19 cellular contexts compared by ENCODE assay signal in the genomic region with DNA sequence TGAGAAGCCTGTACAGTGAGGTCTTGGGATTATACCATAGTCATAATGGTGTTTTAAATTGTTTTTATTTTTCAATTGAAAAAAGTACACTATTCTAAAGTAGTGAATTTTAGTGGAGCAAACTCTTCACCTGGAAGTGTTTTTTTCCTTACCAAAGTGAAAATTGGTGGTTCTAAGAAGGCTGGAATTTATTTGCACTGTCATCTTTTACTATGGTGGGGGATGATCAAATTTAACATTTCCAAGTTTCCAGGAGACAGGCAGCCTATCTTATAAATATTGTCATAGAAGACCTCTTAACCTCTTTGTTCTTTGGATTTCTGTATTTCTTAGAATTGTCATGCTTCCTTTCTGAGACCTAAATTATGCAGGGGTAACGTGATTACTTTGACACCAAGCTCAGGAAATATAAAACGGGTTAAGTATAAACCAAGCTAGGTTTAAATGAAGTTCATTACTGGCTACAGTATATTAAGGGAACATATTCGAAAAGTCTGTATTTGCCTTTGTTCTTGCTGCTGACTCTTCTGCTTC. TPM values are rescaled to one million over a fixed set of nuclear protein-coding genes. Genes with fewer than 3 reads are reported as not detected.
DNase-seq lines count a peak whose midpoint lies in the region; ATAC-seq and TF ChIP-seq lines count a peak whose summit lies in the region.
"Had no signal": no experiment of that assay in that cellular context is flagged by ENCODE, and none has a peak within 500 bp of the region (broad histone marks: within the 10 kb centered on the region; RNA-seq: fewer than 3 reads in every experiment).

No MANE protein-coding gene starts in this region.

- POLR2A ChIA-PET in CD8-positive, alpha-beta memory T cell (lab: Charles Lee), result no interaction called here

- peaks cover 11% of the 10 kb centered on the region for H3K36me3 ChIP-seq in CD8-positive, alpha-beta memory T cell (ENCODE audit: insufficient read depth, low read length)

- H3K27ac Mint-ChIP-seq in activated CD8-positive, alpha-beta memory T cell treated with anti-CD3 and anti-CD28 coated beads, Interleukin-2, amount 10 ng/mL, durations not matched to agents 7 days and 5 days, result no peak overlapping the region
- H3K27ac Mint-ChIP-seq in CD8-positive, alpha-beta memory T cell, result peak overlapping the region in 4 of 8 donors; percentile 7 to 30 (median 14)
- peak overlapping the region; percentile 93 for H3K27ac Mint-ChIP-seq in activated naive CD8-positive, alpha-beta T cell
- H3K27ac Mint-ChIP-seq in osteocyte (ENCODE audit: unreplicated experiment), result peak overlapping the region; percentile 24
- H3K27ac Mint-ChIP-seq: type B pancreatic cell had no signal

- no peak for DNase-seq in activated CD8-positive, alpha-beta memory T cell treated with anti-CD3 and anti-CD28 coated beads, Interleukin-2, amount 10 ng/mL, durations not matched to agents 7 days and 5 days
- DNase-seq in activated CD8-positive, alpha-beta memory T cell treated with anti-CD3 and anti-CD28 coated beads, Interleukin-2, amount 50 U/mL, for 48 hours, result no peak
- DNase-seq in CD8-positive, alpha-beta memory T cell, result peak in 1 of 5 donors; percentile 37
- DNase-seq in osteocyte (ENCODE audit: extremely low spot score, unreplicated experiment), result no peak
- no peak for DNase-seq in stimulated activated CD4-positive, alpha-beta T cell treated with anti-CD3 and anti-CD28 coated beads, Interleukin-12 subunit alpha, Interleukin-12 subunit beta, amount 100 ng/mL, for 4 hours
- DNase-seq: Caco-2; dorsolateral prefrontal cortex; EL; NCI-H1436; stimulated activated CD4-positive, alpha-beta T cell treated with anti-CD3 and anti-CD28 coated beads, Interleukin-15, amount 100 ng/mL, for 24 hours; stimulated activated naive CD4-positive, alpha-beta T cell treated with Interleukin-2 at 50 U/mL for 16 hours had no signal

- H3K4me3 Mint-ChIP-seq in activated CD8-positive, alpha-beta memory T cell treated with anti-CD3 and anti-CD28 coated beads, Interleukin-2, amount 10 ng/mL, durations not matched to agents 7 days and 5 days, result no peak overlapping the region
- H3K4me3 Mint-ChIP-seq in CD8-positive, alpha-beta memory T cell, result peak overlapping the region in 4 of 7 donors; percentile 3 to 24 (median 11)
- H3K4me3 Mint-ChIP-seq in activated naive CD8-positive, alpha-beta T cell, result peak overlapping the region; percentile 64
- H3K4me3 Mint-ChIP-seq in osteocyte (ENCODE audit: unreplicated experiment), result no peak overlapping the region
- H3K4me3 Mint-ChIP-seq: type B pancreatic cell had no signal

- CTCF ChIA-PET in activated CD8-positive, alpha-beta memory T cell treated with anti-CD3 and anti-CD28 coated beads, Interleukin-2, amount 10 ng/mL, durations not matched to agents 7 days and 5 days (lab: Charles Lee), result interaction anchor here (0.5 to 1.6 kb wide), 7 partner anchors 17 to 288 kb away, joined by 3 to 6 read pairs (median 3); a partner anchor contains a TSS
- CTCF ChIA-PET in CD8-positive, alpha-beta memory T cell (lab: Charles Lee), result interaction anchor here (0.7 to 1.4 kb wide), 4 partner anchors 16 to 168 kb away, joined by 3 to 4 read pairs (median 3); a partner anchor contains a TSS

- peaks cover 35% of the 10 kb centered on the region for H3K4me1 ChIP-seq in CD8-positive, alpha-beta memory T cell (ENCODE audit: insufficient read depth, low read length)

- H3K4me3 ChIP-seq in CD8-positive, alpha-beta memory T cell (ENCODE audit: low read length), result no peak overlapping the region
- H3K4me3 ChIP-seq: dorsolateral prefrontal cortex, right atrium auricular region had no signal

- no peaks in the 10 kb centered on the region for H3K27me3 ChIP-seq in CD8-positive, alpha-beta memory T cell (ENCODE audit: insufficient read depth, low read length, poor library complexity, severe bottlenecking)
- H3K27me3 ChIP-seq: dorsolateral prefrontal cortex, neutrophil, right atrium auricular region had no signal

- ATAC-seq in activated CD8-positive, alpha-beta memory T cell treated with anti-CD3 and anti-CD28 coated beads, Interleukin-2, amount 10 ng/mL, durations not matched to agents 7 days and 5 days, result peak; percentile 20
- ATAC-seq in GM18873 (IDR thresholded peaks at IDR 0.05; ENCODE audit: low FRiP score, unreplicated experiment) (no peak), GM19328 (IDR thresholded peaks at IDR 0.05; ENCODE audit: unreplicated experiment) (no peak)
- ATAC-seq: esophagus mucosa, Panc1 had no signal

- TF ChIP-seq CTCF in osteocyte (IDR thresholded peaks at IDR 0.05), result no peak

- H3K4me1 Mint-ChIP-seq in activated CD8-positive, alpha-beta memory T cell treated with anti-CD3 and anti-CD28 coated beads, Interleukin-2, amount 10 ng/mL, durations not matched to agents 7 days and 5 days, result peaks cover 20% of the 10 kb centered on the region
- peaks cover 62 to 79% (median 77%) of the 10 kb centered on the region in 3 donors for H3K4me1 Mint-ChIP-seq in CD8-positive, alpha-beta memory T cell
- peaks cover 63% of the 10 kb centered on the region for H3K4me1 Mint-ChIP-seq in activated naive CD8-positive, alpha-beta T cell (ENCODE audit: low read depth)
- H3K4me1 Mint-ChIP-seq in osteocyte (ENCODE audit: unreplicated experiment), result peaks cover 9% of the 10 kb centered on the region

- H3K27me3 Mint-ChIP-seq in activated CD8-positive, alpha-beta memory T cell treated with anti-CD3 and anti-CD28 coated beads, Interleukin-2, amount 10 ng/mL, durations not matched to agents 7 days and 5 days, result no peaks in the 10 kb centered on the region
- no peaks in the 10 kb centered on the region for H3K27me3 Mint-ChIP-seq in CD8-positive, alpha-beta memory T cell
- no peaks in the 10 kb centered on the region for H3K27me3 Mint-ChIP-seq in activated naive CD8-positive, alpha-beta T cell
- no peaks in the 10 kb centered on the region for H3K27me3 Mint-ChIP-seq in osteocyte (ENCODE audit: unreplicated experiment)
- H3K27me3 Mint-ChIP-seq: type B pancreatic cell had no signal

- H3K36me3 Mint-ChIP-seq in activated CD8-positive, alpha-beta memory T cell treated with anti-CD3 and anti-CD28 coated beads, Interleukin-2, amount 10 ng/mL, durations not matched to agents 7 days and 5 days, result peaks cover 19% of the 10 kb centered on the region
- peaks cover 4 to 13% (median 6%) of the 10 kb centered on the region in 3 donors for H3K36me3 Mint-ChIP-seq in CD8-positive, alpha-beta memory T cell
- H3K36me3 Mint-ChIP-seq in activated naive CD8-positive, alpha-beta T cell, result peaks cover 13% of the 10 kb centered on the region
- peaks cover 7% of the 10 kb centered on the region for H3K36me3 Mint-ChIP-seq in osteocyte (ENCODE audit: unreplicated experiment)

- no peaks in the 10 kb centered on the region for H3K9me3 Mint-ChIP-seq in activated CD8-positive, alpha-beta memory T cell treated with anti-CD3 and anti-CD28 coated beads, Interleukin-2, amount 10 ng/mL, durations not matched to agents 7 days and 5 days (ENCODE audit: low read depth)
- no peaks in the 10 kb centered on the region for H3K9me3 Mint-ChIP-seq in CD8-positive, alpha-beta memory T cell
- H3K9me3 Mint-ChIP-seq in activated naive CD8-positive, alpha-beta T cell (ENCODE audit: low read depth), result no peaks in the 10 kb centered on the region
- no peaks in the 10 kb centered on the region for H3K9me3 Mint-ChIP-seq in osteocyte (ENCODE audit: unreplicated experiment)
- H3K9me3 Mint-ChIP-seq: type B pancreatic cell had no signal

- H3K9me3 ChIP-seq in CD8-positive, alpha-beta memory T cell (ENCODE audit: low read length), result no peaks in the 10 kb centered on the region
- H3K9me3 ChIP-seq: Caco-2, neutrophil, right atrium auricular region had no signal

- H3K27ac ChIP-seq in CD8-positive, alpha-beta memory T cell (ENCODE audit: low read depth, low read length), result no peak overlapping the region
- H3K27ac ChIP-seq: dorsolateral prefrontal cortex, neutrophil, right atrium auricular region had no signal

RNA-seq across cellular contexts. Expression of a gene that starts 20.2 kb away (rescaled TPM):
- total RNA-seq in activated CD8-positive, alpha-beta memory T cell treated with anti-CD3 and anti-CD28 coated beads, Interleukin-2, amount 10 ng/mL, durations not matched to agents 7 days and 5 days, result 10 to 100 TPM; 28.5 to 31.7 TPM
- total RNA-seq in CD8-positive, alpha-beta memory T cell, result 10 to 100 TPM; 81.3 to 84.4 TPM
- 58.3 TPM for polyA plus RNA-seq in CD8-positive, alpha-beta memory T cell
- total RNA-seq in osteocyte, result 62.7 and 70.0 TPM in 2 replicates

Comparison
In these comparisons a context has a peak if more than half of its experiments do, and no peak if none do; other contexts are left out.
1. H3K4me3 Mint-ChIP-seq: peak in CD8-positive, alpha-beta memory T cell (4 of 7) and activated naive CD8-positive, alpha-beta T cell (single experiment); none in activated CD8-positive, alpha-beta memory T cell treated with anti-CD3 and anti-CD28 coated beads, Interleukin-2, amount 10 ng/mL, durations not matched to agents 7 days and 5 days (single experiment) and osteocyte (single experiment).